32 cellular contexts compared by ENCODE assay signal in genomic region chr10:87053577-87054181, GRCh38. TPM values are rescaled to one million over a fixed set of nuclear protein-coding genes. Genes with fewer than 3 reads are reported as not detected.
DNase-seq lines count a peak whose midpoint lies in the region; ATAC-seq and TF ChIP-seq lines count a peak whose summit lies in the region.
"Had no signal": no experiment of that assay in that cellular context is flagged by ENCODE, and none has a peak within 500 bp of the region (broad histone marks: within the 10 kb centered on the region; RNA-seq: fewer than 3 reads in every experiment).

No MANE protein-coding gene starts in this region.

- ATAC-seq in Right ventricle myocardium superior (ENCODE audit: poor library complexity) = peak; percentile 47
- no peak for ATAC-seq in left cardiac atrium
- ATAC-seq in left lobe of liver = peak; percentile 13
- no peak for ATAC-seq in upper lobe of right lung
- ATAC-seq: A549; activated CD8-positive, alpha-beta T cell treated with anti-CD3 and anti-CD28 coated beads for 36 hours; effector memory CD8-positive, alpha-beta T cell; K562 had no signal

- H3K27ac ChIP-seq in cingulate gyrus (ENCODE audit: low read depth, low read length) (peak overlapping the region; percentile 88), upper lobe of right lung (peak overlapping the region; percentile 32), coronary artery (no peak overlapping the region)
- H3K27ac ChIP-seq: A549 had no signal

- no peaks in the 10 kb centered on the region for H3K9me3 ChIP-seq in upper lobe of right lung
- H3K9me3 ChIP-seq: A549 had no signal

- no peak for TF ChIP-seq CTCF in upper lobe of right lung (IDR thresholded peaks at IDR 0.05)
- no peak for TF ChIP-seq CTCF in coronary artery (IDR thresholded peaks at IDR 0.05)

- peaks cover 98% of the 10 kb centered on the region for H3K36me3 ChIP-seq in upper lobe of right lung

- intact Hi-C loops in Right ventricle myocardium superior (cut with DNase I) = no loop called here
- intact Hi-C loops in left cardiac atrium (cut with DNase I) = no loop called here
- intact Hi-C loops in upper lobe of right lung (cut with DNase I) = no loop called here

- DNase-seq in Right ventricle myocardium superior (no peak), left cardiac atrium (no peak), left lobe of liver (ENCODE audit: low spot score) (no peak), upper lobe of right lung (no peak), cortex of kidney (lab: John Stamatoyannopoulos, UW) (no peak), GM03348 (ENCODE audit: low spot score) (no peak), coronary artery (ENCODE audit: low spot score) (no peak)
- DNase-seq: activated CD4-positive, alpha-beta T cell treated with anti-CD3 and anti-CD28 coated beads for 1 hour; activated CD8-positive, alpha-beta T cell treated with anti-CD3 and anti-CD28 coated beads for 36 hours; activated naive CD4-positive, alpha-beta T cell treated with anti-CD3 and anti-CD28 coated beads, Interleukin-2, amount 50 U/mL, for 16 hours; CD8-positive, alpha-beta memory T cell; effector memory CD8-positive, alpha-beta T cell; glutamatergic neuron; kidney; NCI-H524; nephron progenitor cell; NK-92 treated with Interleukin-12 subunit alpha and Interleukin-12 subunit beta, amount 100 ng/mL, for 24 hours; stimulated activated naive B cell treated with anti-CD40 and anti-IgM and Interleukin-4, amounts not matched to agents 10 μg/mL and 1 μg/mL and 100 μg/mL, for 72 hours had no signal

- H3K27me3 ChIP-seq in upper lobe of right lung = no peaks in the 10 kb centered on the region

- no peak overlapping the region for H3K4me3 ChIP-seq in upper lobe of right lung
- H3K4me3 ChIP-seq in coronary artery = no peak overlapping the region
- H3K4me3 ChIP-seq: A549, K562 had no signal

- peaks cover 6% of the 10 kb centered on the region for H3K4me1 ChIP-seq in upper lobe of right lung
- H3K4me1 ChIP-seq: A549 had no signal

RNA-seq across cellular contexts. Expression of gene FAM25A, which starts 33.6 kb away (rescaled TPM):
- total RNA-seq in Right ventricle myocardium superior (not detected), left cardiac atrium (not detected), left lobe of liver (not detected), upper lobe of right lung (not detected)
- total RNA-seq: activated CD8-positive, alpha-beta T cell treated with anti-CD3 and anti-CD28 coated beads for 36 hours; activated T-helper 2 cell treated with anti-CD3 and anti-CD28 coated beads, Interferon-gamma antibody, Interleukin-2, Interleukin-4, amounts not matched to agents 10 μg/mL and 5 μg/mL and 100 μg/mL, durations not matched to agents 14 hours and 24 hours and 36 hours; B cell; CD8-positive, alpha-beta memory T cell; epithelial cell of proximal tubule; H1; HT-29; K562; kidney; lung microvascular endothelial cell; MCF 10A; osteoblast; skeletal muscle tissue; T-helper 2 cell treated with Interferon-gamma antibody and Interleukin-4, amounts not matched to agents 100 ng/mL and 5 ng/mL, for 36 hours; urinary bladder had no signal

RNA-seq across cellular contexts. Expression of gene GLUD1, which starts 41.0 kb away (rescaled TPM):
- total RNA-seq in Right ventricle myocardium superior (101 TPM), left cardiac atrium (10 to 100 TPM; 81.7 to 91.4 TPM), left lobe of liver (524 TPM), upper lobe of right lung (120 TPM)

RNA-seq across cellular contexts. Expression of gene SHLD2, which starts 41.3 kb away (rescaled TPM):
- 9.6 TPM for total RNA-seq in Right ventricle myocardium superior
- total RNA-seq in left cardiac atrium = 10 to 100 TPM; 17.6 to 26.2 TPM
- 26.7 TPM for total RNA-seq in left lobe of liver
- 23.7 TPM for total RNA-seq in upper lobe of right lung

Comparison
In these comparisons a context has a peak if more than half of its experiments do, and no peak if none do; other contexts are left out.
1. ATAC-seq: peak in Right ventricle myocardium superior (single experiment) and left lobe of liver (single experiment); none in left cardiac atrium (0 of 2) and upper lobe of right lung (single experiment).
2. H3K27ac ChIP-seq: peak in cingulate gyrus (single experiment) and upper lobe of right lung (single experiment); none in coronary artery (0 of 2).